1 cellular context compared by ENCODE assay signal in the genomic region with DNA sequence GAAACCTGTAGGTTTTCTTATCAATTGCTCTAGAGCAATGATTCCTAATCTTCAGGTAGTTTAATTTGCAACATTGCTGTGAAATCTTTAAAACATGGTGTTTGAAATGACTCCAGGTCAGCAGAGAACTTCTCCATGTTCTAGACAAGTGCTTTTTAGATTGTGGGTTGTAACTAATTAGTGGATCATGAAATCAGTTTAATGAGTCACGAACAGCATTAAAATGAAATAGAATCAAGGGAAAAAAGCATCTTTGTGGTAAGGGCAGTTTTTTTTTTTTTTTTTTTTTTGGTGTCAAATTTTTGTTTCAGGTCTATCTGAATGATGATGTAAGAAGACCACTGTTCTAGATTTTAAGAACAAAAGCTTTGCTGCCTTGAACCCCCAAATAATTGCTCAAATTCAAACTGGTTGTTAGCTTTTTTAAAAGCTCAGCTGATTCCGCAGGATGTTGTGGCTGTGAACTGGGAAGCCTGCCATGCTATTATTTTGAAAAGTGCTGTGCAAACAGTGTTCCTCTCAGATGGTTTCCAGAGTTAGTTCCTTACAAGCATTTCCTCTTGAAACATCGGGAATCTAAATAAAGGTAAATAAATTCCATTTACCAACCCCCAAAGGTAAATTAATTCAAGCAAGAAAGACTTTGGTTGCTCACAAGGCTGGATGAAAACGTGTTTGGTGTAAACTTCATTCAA.
TF ChIP-seq lines count a peak whose summit lies in the region.

No MANE protein-coding gene starts in this region.

TF ChIP-seq in WTC11, 78 proteins besides CTCF, POLR2A, EP300 and RAD21:
- TF ChIP-seq CBFB (CRISPR knock-in tag; IDR thresholded peaks at IDR 0.05; ENCODE audit: low read depth) = no peak
- TF ChIP-seq TEAD4 (CRISPR knock-in tag; IDR thresholded peaks at IDR 0.05) = no peak
- no peak for TF ChIP-seq TEAD1 (CRISPR knock-in tag; IDR thresholded peaks at IDR 0.05)
- no peak for TF ChIP-seq JUN (CRISPR knock-in tag; IDR thresholded peaks at IDR 0.05)
- no peak for TF ChIP-seq FOXJ3 (CRISPR knock-in tag; IDR thresholded peaks at IDR 0.05; ENCODE audit: borderline replicate concordance)
- TF ChIP-seq, protein P1, sequence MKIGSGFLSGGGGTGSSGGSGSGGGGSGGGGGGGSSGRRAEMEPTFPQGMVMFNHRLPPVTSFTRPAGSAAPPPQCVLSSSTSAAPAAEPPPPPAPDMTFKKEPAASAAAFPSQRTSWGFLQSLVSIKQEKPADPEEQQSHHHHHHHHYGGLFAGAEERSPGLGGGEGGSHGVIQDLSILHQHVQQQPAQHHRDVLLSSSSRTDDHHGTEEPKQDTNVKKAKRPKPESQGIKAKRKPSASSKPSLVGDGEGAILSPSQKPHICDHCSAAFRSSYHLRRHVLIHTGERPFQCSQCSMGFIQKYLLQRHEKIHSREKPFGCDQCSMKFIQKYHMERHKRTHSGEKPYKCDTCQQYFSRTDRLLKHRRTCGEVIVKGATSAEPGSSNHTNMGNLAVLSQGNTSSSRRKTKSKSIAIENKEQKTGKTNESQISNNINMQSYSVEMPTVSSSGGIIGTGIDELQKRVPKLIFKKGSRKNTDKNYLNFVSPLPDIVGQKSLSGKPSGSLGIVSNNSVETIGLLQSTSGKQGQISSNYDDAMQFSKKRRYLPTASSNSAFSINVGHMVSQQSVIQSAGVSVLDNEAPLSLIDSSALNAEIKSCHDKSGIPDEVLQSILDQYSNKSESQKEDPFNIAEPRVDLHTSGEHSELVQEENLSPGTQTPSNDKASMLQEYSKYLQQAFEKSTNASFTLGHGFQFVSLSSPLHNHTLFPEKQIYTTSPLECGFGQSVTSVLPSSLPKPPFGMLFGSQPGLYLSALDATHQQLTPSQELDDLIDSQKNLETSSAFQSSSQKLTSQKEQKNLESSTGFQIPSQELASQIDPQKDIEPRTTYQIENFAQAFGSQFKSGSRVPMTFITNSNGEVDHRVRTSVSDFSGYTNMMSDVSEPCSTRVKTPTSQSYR (CRISPR knock-in tag; IDR thresholded peaks at IDR 0.05) = no peak
- TF ChIP-seq, protein P2, sequence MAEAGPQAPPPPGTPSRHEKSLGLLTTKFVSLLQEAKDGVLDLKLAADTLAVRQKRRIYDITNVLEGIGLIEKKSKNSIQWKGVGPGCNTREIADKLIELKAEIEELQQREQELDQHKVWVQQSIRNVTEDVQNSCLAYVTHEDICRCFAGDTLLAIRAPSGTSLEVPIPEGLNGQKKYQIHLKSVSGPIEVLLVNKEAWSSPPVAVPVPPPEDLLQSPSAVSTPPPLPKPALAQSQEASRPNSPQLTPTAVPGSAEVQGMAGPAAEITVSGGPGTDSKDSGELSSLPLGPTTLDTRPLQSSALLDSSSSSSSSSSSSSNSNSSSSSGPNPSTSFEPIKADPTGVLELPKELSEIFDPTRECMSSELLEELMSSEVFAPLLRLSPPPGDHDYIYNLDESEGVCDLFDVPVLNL (CRISPR knock-in tag; IDR thresholded peaks at IDR 0.05; ENCODE audit: borderline replicate concordance, low read depth) = no peak
- TF ChIP-seq HMGA2 (CRISPR knock-in tag; IDR thresholded peaks at IDR 0.05) = no peak
- TF ChIP-seq ZNF317 (CRISPR knock-in tag; IDR thresholded peaks at IDR 0.05; ENCODE audit: borderline replicate concordance, low read depth) = no peak
- TF ChIP-seq, protein P3, sequence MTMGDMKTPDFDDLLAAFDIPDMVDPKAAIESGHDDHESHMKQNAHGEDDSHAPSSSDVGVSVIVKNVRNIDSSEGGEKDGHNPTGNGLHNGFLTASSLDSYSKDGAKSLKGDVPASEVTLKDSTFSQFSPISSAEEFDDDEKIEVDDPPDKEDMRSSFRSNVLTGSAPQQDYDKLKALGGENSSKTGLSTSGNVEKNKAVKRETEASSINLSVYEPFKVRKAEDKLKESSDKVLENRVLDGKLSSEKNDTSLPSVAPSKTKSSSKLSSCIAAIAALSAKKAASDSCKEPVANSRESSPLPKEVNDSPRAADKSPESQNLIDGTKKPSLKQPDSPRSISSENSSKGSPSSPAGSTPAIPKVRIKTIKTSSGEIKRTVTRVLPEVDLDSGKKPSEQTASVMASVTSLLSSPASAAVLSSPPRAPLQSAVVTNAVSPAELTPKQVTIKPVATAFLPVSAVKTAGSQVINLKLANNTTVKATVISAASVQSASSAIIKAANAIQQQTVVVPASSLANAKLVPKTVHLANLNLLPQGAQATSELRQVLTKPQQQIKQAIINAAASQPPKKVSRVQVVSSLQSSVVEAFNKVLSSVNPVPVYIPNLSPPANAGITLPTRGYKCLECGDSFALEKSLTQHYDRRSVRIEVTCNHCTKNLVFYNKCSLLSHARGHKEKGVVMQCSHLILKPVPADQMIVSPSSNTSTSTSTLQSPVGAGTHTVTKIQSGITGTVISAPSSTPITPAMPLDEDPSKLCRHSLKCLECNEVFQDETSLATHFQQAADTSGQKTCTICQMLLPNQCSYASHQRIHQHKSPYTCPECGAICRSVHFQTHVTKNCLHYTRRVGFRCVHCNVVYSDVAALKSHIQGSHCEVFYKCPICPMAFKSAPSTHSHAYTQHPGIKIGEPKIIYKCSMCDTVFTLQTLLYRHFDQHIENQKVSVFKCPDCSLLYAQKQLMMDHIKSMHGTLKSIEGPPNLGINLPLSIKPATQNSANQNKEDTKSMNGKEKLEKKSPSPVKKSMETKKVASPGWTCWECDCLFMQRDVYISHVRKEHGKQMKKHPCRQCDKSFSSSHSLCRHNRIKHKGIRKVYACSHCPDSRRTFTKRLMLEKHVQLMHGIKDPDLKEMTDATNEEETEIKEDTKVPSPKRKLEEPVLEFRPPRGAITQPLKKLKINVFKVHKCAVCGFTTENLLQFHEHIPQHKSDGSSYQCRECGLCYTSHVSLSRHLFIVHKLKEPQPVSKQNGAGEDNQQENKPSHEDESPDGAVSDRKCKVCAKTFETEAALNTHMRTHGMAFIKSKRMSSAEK (CRISPR knock-in tag; IDR thresholded peaks at IDR 0.05; ENCODE audit: borderline replicate concordance) = no peak
- TF ChIP-seq, protein P4, sequence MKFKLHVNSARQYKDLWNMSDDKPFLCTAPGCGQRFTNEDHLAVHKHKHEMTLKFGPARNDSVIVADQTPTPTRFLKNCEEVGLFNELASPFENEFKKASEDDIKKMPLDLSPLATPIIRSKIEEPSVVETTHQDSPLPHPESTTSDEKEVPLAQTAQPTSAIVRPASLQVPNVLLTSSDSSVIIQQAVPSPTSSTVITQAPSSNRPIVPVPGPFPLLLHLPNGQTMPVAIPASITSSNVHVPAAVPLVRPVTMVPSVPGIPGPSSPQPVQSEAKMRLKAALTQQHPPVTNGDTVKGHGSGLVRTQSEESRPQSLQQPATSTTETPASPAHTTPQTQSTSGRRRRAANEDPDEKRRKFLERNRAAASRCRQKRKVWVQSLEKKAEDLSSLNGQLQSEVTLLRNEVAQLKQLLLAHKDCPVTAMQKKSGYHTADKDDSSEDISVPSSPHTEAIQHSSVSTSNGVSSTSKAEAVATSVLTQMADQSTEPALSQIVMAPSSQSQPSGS (CRISPR knock-in tag; IDR thresholded peaks at IDR 0.05; ENCODE audit: borderline replicate concordance, low read depth) = no peak
- no peak for TF ChIP-seq ATF1 (CRISPR knock-in tag; IDR thresholded peaks at IDR 0.05)
- TF ChIP-seq, protein P5, sequence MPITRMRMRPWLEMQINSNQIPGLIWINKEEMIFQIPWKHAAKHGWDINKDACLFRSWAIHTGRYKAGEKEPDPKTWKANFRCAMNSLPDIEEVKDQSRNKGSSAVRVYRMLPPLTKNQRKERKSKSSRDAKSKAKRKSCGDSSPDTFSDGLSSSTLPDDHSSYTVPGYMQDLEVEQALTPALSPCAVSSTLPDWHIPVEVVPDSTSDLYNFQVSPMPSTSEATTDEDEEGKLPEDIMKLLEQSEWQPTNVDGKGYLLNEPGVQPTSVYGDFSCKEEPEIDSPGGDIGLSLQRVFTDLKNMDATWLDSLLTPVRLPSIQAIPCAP (CRISPR knock-in tag; IDR thresholded peaks at IDR 0.05) = no peak
- TF ChIP-seq, protein P6, sequence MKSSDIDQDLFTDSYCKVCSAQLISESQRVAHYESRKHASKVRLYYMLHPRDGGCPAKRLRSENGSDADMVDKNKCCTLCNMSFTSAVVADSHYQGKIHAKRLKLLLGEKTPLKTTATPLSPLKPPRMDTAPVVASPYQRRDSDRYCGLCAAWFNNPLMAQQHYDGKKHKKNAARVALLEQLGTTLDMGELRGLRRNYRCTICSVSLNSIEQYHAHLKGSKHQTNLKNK (CRISPR knock-in tag; IDR thresholded peaks at IDR 0.05) = no peak
- no peak for TF ChIP-seq ZBTB21 (CRISPR knock-in tag; IDR thresholded peaks at IDR 0.05; ENCODE audit: borderline replicate concordance)
- no peak for TF ChIP-seq GABPB1 (CRISPR knock-in tag; IDR thresholded peaks at IDR 0.05)
